16 cellular contexts compared by ENCODE assay signal in genomic region chr11:117409511-117409910, GRCh38.
DNase-seq lines count a peak whose midpoint lies in the region; ATAC-seq lines count a peak whose summit lies in the region.
"Had no signal": no experiment of that assay in that cellular context is flagged by ENCODE, and none has a peak within 500 bp of the region (broad histone marks: within the 10 kb centered on the region; RNA-seq: fewer than 3 reads in every experiment).

No MANE protein-coding gene starts in this region.

- H3K4me1 Mint-ChIP-seq in T-helper 17 cell = peaks cover 4% of the 10 kb centered on the region
- no peaks in the 10 kb centered on the region for H3K4me1 Mint-ChIP-seq in activated naive CD4-positive, alpha-beta T cell treated with anti-CD3 and anti-CD28 coated beads for 36 hours (ENCODE audit: low read depth)
- H3K4me1 Mint-ChIP-seq: CD4-positive, CD25-positive, alpha-beta regulatory T cell; IgD-negative memory B cell had no signal

- H3K27ac Mint-ChIP-seq in T-helper 17 cell = peak overlapping the region; percentile 85
- no peak overlapping the region for H3K27ac Mint-ChIP-seq in activated naive CD4-positive, alpha-beta T cell treated with anti-CD3 and anti-CD28 coated beads for 36 hours
- H3K27ac Mint-ChIP-seq: GM23338, HFFc6, IgD-negative memory B cell had no signal

- no peak for DNase-seq in T-helper 17 cell
- no peak for DNase-seq in mesendoderm
- DNase-seq in sciatic nerve (ENCODE audit: low spot score) = peak; percentile 38
- no peak for DNase-seq in activated naive CD4-positive, alpha-beta T cell treated with anti-CD3 and anti-CD28 coated beads for 36 hours
- no peak for DNase-seq in mesenteric fat pad (ENCODE audit: low spot score)
- DNase-seq: ACHN; BE2C; C1 segment of cervical spinal cord; CD4-positive, CD25-positive, alpha-beta regulatory T cell; HFFc6 had no signal

- H3K23ac ChIP-seq in mesendoderm (ENCODE audit: low read length) = no peak overlapping the region

- no peaks in the 10 kb centered on the region for H3K27me3 Mint-ChIP-seq in T-helper 17 cell
- no peaks in the 10 kb centered on the region for H3K27me3 Mint-ChIP-seq in activated naive CD4-positive, alpha-beta T cell treated with anti-CD3 and anti-CD28 coated beads for 36 hours (ENCODE audit: low read depth)
- H3K27me3 Mint-ChIP-seq: CD4-positive, CD25-positive, alpha-beta regulatory T cell; IgD-negative memory B cell had no signal

- WGBS in mesendoderm (ENCODE audit: extremely low coverage, insufficient coverage, low lambda C conversion rate) = no CpG with 5 or more reads among the region's 12 CpGs

- peak overlapping the region; percentile 15 for H3K56ac ChIP-seq in mesendoderm (ENCODE audit: low read length)

- no peak overlapping the region for H3K4me3 Mint-ChIP-seq in T-helper 17 cell
- H3K4me3 Mint-ChIP-seq in activated naive CD4-positive, alpha-beta T cell treated with anti-CD3 and anti-CD28 coated beads for 36 hours = no peak overlapping the region
- H3K4me3 Mint-ChIP-seq: CD4-positive, CD25-positive, alpha-beta regulatory T cell; GM23338; HFFc6 had no signal

- CTCF ChIA-PET in activated naive CD4-positive, alpha-beta T cell treated with anti-CD3 and anti-CD28 coated beads for 36 hours (lab: Charles Lee) = no interaction called here

- no peaks in the 10 kb centered on the region for H3K27me3 ChIP-seq in mesendoderm (ENCODE audit: insufficient read depth, low read length, poor library complexity)
- H3K27me3 ChIP-seq: BE2C had no signal

- H3K18ac ChIP-seq in mesendoderm (ENCODE audit: low read length) = no peak overlapping the region

- intact Hi-C loops in sciatic nerve (cut with DNase I) = no loop called here
- intact Hi-C loops in activated naive CD4-positive, alpha-beta T cell treated with anti-CD3 and anti-CD28 coated beads for 36 hours (cut with micrococcal nuclease) = no loop called here

- H3K79me1 ChIP-seq in mesendoderm (ENCODE audit: low read length) = no peaks in the 10 kb centered on the region

- H4K5ac ChIP-seq in mesendoderm (ENCODE audit: low read length) = no peak overlapping the region

- H3K4me1 ChIP-seq in mesendoderm (ENCODE audit: control insufficient read depth, low read depth, low read length) = peaks cover 9% of the 10 kb centered on the region
- H3K4me1 ChIP-seq: BE2C, Caco-2 had no signal

- peaks cover 2% of the 10 kb centered on the region for H3K36me3 ChIP-seq in mesendoderm (ENCODE audit: control insufficient read depth, insufficient read depth, low read length)

- H3K9me3 ChIP-seq in T-helper 17 cell (ENCODE audit: control insufficient read depth, low read length, poor library complexity, severe bottlenecking) = peaks cover 4% of the 10 kb centered on the region
- H3K9me3 ChIP-seq: BE2C had no signal

- no peak overlapping the region for H2AK5ac ChIP-seq in mesendoderm (ENCODE audit: low read length)

- no peak overlapping the region for H2BK120ac ChIP-seq in mesendoderm (ENCODE audit: low read depth, low read length)

- H2BK5ac ChIP-seq in mesendoderm (ENCODE audit: low read length) = no peak overlapping the region

- H3K27ac ChIP-seq in mesendoderm (ENCODE audit: low read depth, low read length) = no peak overlapping the region

- H4K8ac ChIP-seq in mesendoderm (ENCODE audit: low read depth, low read length) = no peak overlapping the region

- peaks cover 23% of the 10 kb centered on the region for H3K36me3 Mint-ChIP-seq in T-helper 17 cell (ENCODE audit: low read depth)
- H3K36me3 Mint-ChIP-seq in activated naive CD4-positive, alpha-beta T cell treated with anti-CD3 and anti-CD28 coated beads for 36 hours (ENCODE audit: low read depth) = peaks cover 35% of the 10 kb centered on the region

- H3K4me2 ChIP-seq in mesendoderm (ENCODE audit: low read length) = no peak overlapping the region
- H3K4me2 ChIP-seq: GM23338 had no signal

- H3K9ac ChIP-seq in mesendoderm (ENCODE audit: low read length) = no peak overlapping the region

- H3K4me3 ChIP-seq in mesendoderm (ENCODE audit: low read length) = no peak overlapping the region
- H3K4me3 ChIP-seq: GM23338 had no signal

- H3K4ac ChIP-seq in mesendoderm (ENCODE audit: low read depth, low read length) = no peak overlapping the region

- no peaks in the 10 kb centered on the region for H3K79me2 ChIP-seq in mesendoderm (ENCODE audit: control insufficient read depth, insufficient read depth, low read length)

- no peak overlapping the region for H2BK15ac ChIP-seq in mesendoderm (replicated peaks; ENCODE audit: low read depth)

- H3K9me3 Mint-ChIP-seq in activated naive CD4-positive, alpha-beta T cell treated with anti-CD3 and anti-CD28 coated beads for 36 hours = peaks cover 10% of the 10 kb centered on the region

- no peak for ATAC-seq in T-helper 17 cell
- ATAC-seq in sciatic nerve = no peak
- ATAC-seq in HG02571 (IDR thresholded peaks at IDR 0.05; ENCODE audit: unreplicated experiment) = no peak
- ATAC-seq: GM23338, HCT116, HepG2 had no signal
